Comparison of ENCODE assay signal across 25 cellular contexts in genomic region chrX:29726811-29727210, GRCh38.
"Had no signal": no experiment of that assay in that cellular context is flagged by ENCODE, and none has a peak within 500 bp of the region (broad histone marks: within the 10 kb centered on the region; RNA-seq: fewer than 3 reads in every experiment).

No MANE protein-coding gene starts in this region.

- H3K4me1 Mint-ChIP-seq: activated CD4-positive, alpha-beta T cell treated with anti-CD3 and anti-CD28 coated beads, Interleukin-2, amount 10 ng/mL, durations not matched to agents 24 days and 14 days; activated naive CD8-positive, alpha-beta T cell treated with anti-CD3 and anti-CD28 coated beads, Interleukin-2, amount 50 U/mL, for 24 hours; activated T-helper 17 cell treated with anti-CD3 and anti-CD28 coated beads, Interleukin-2, amount 50 U/mL, for 72 hours; memory B cell; natural killer cell; neural progenitor cell had no signal

- H3K27ac ChIP-seq: colonic mucosa, gastroesophageal sphincter, neural progenitor cell, parathyroid adenoma, spleen, upper lobe of left lung, vagina had no signal

- H3K79me2 ChIP-seq: parathyroid adenoma had no signal

- H3K27ac Mint-ChIP-seq: activated CD4-positive, alpha-beta memory T cell treated with anti-CD3 and anti-CD28 coated beads for 36 hours; activated CD4-positive, alpha-beta T cell treated with anti-CD3 and anti-CD28 coated beads, Interleukin-2, amount 10 ng/mL, durations not matched to agents 24 days and 14 days; activated naive CD8-positive, alpha-beta T cell treated with anti-CD3 and anti-CD28 coated beads, Interleukin-2, amount 50 U/mL, for 24 hours; activated T-cell treated with anti-CD3 and anti-CD28 coated beads, Interleukin-2, amount 50 U/mL, for 24 hours; activated T-helper 17 cell treated with anti-CD3 and anti-CD28 coated beads, Interleukin-2, amount 50 U/mL, for 72 hours; memory B cell; natural killer cell; neural progenitor cell had no signal

- H3K9me3 ChIP-seq: colonic mucosa, gastroesophageal sphincter, spleen, upper lobe of left lung, vagina had no signal

- H3K36me3 Mint-ChIP-seq: activated CD4-positive, alpha-beta memory T cell treated with anti-CD3 and anti-CD28 coated beads for 36 hours; memory B cell; natural killer cell; neural progenitor cell had no signal

- H2AFZ ChIP-seq: neural progenitor cell, parathyroid adenoma had no signal

- H3K27me3 ChIP-seq: colonic mucosa, gastroesophageal sphincter, neural progenitor cell, spleen, upper lobe of left lung, vagina had no signal

- H3K9me3 Mint-ChIP-seq: activated CD4-positive, alpha-beta memory T cell treated with anti-CD3 and anti-CD28 coated beads for 36 hours; activated CD4-positive, alpha-beta T cell treated with anti-CD3 and anti-CD28 coated beads, Interleukin-2, amount 10 ng/mL, durations not matched to agents 24 days and 14 days; activated naive CD8-positive, alpha-beta T cell treated with anti-CD3 and anti-CD28 coated beads, Interleukin-2, amount 50 U/mL, for 24 hours; activated T-cell treated with anti-CD3 and anti-CD28 coated beads, Interleukin-2, amount 50 U/mL, for 24 hours; activated T-helper 17 cell treated with anti-CD3 and anti-CD28 coated beads, Interleukin-2, amount 50 U/mL, for 72 hours; memory B cell; neural progenitor cell had no signal

- ATAC-seq: activated naive CD8-positive, alpha-beta T cell treated with anti-CD3 and anti-CD28 coated beads, Interleukin-2, amount 50 U/mL, for 24 hours; activated T-helper 17 cell treated with anti-CD3 and anti-CD28 coated beads, Interleukin-2, amount 50 U/mL, for 72 hours; gastroesophageal sphincter; natural killer cell; right cardiac atrium had no signal

- H3K4me2 ChIP-seq: neural progenitor cell had no signal

- H3K4me3 Mint-ChIP-seq: activated CD4-positive, alpha-beta memory T cell treated with anti-CD3 and anti-CD28 coated beads for 36 hours; activated CD4-positive, alpha-beta T cell treated with anti-CD3 and anti-CD28 coated beads, Interleukin-2, amount 10 ng/mL, durations not matched to agents 24 days and 14 days; activated naive CD8-positive, alpha-beta T cell treated with anti-CD3 and anti-CD28 coated beads, Interleukin-2, amount 50 U/mL, for 24 hours; activated T-cell treated with anti-CD3 and anti-CD28 coated beads, Interleukin-2, amount 50 U/mL, for 24 hours; activated T-helper 17 cell treated with anti-CD3 and anti-CD28 coated beads, Interleukin-2, amount 50 U/mL, for 72 hours; memory B cell; natural killer cell; neural progenitor cell had no signal

- H3K36me3 ChIP-seq: colonic mucosa, gastroesophageal sphincter, neural progenitor cell, spleen, upper lobe of left lung, vagina had no signal

- H3K4me1 ChIP-seq: colonic mucosa, gastroesophageal sphincter, parathyroid adenoma, spleen, upper lobe of left lung, vagina had no signal

- FAIRE-seq: bronchial epithelial cell had no signal

- DNase-seq: activated CD4-positive, alpha-beta memory T cell treated with anti-CD3 and anti-CD28 coated beads for 36 hours; activated CD4-positive, alpha-beta T cell treated with anti-CD3 and anti-CD28 coated beads, Interleukin-2, amount 10 ng/mL, durations not matched to agents 24 days and 14 days; activated CD4-positive, CD25-positive, alpha-beta regulatory T cell treated with anti-CD3 and anti-CD28 coated beads, Interleukin-2, amount 50 U/mL, for 72 hours; activated CD8-positive, alpha-beta memory T cell treated with anti-CD3 and anti-CD28 coated beads, Interleukin-2, amount 50 U/mL, for 48 hours; activated gamma-delta T cell treated with Interleukin-2 at 50 U/mL for 16 hours; activated naive CD4-positive, alpha-beta T cell treated with anti-CD3 and anti-CD28 coated beads, Interleukin-2, amount 50 U/mL, for 16 hours; activated naive CD8-positive, alpha-beta T cell treated with anti-CD3 and anti-CD28 coated beads, Interleukin-2, amount 50 U/mL, for 24 hours; activated T-cell treated with anti-CD3 and anti-CD28 coated beads, Interleukin-2, amount 50 U/mL, for 24 hours; colonic mucosa; effector memory CD4-positive, alpha-beta T cell; kidney; natural killer cell; occipital lobe; right cardiac atrium; spleen; stimulated activated naive CD4-positive, alpha-beta T cell; T-helper 2 cell; upper lobe of left lung had no signal

- H3K4me3 ChIP-seq: colonic mucosa, gastroesophageal sphincter, neural progenitor cell, spleen, upper lobe of left lung, vagina had no signal

- H3K27me3 Mint-ChIP-seq: activated CD4-positive, alpha-beta memory T cell treated with anti-CD3 and anti-CD28 coated beads for 36 hours; activated CD4-positive, alpha-beta T cell treated with anti-CD3 and anti-CD28 coated beads, Interleukin-2, amount 10 ng/mL, durations not matched to agents 24 days and 14 days; activated naive CD8-positive, alpha-beta T cell treated with anti-CD3 and anti-CD28 coated beads, Interleukin-2, amount 50 U/mL, for 24 hours; activated T-helper 17 cell treated with anti-CD3 and anti-CD28 coated beads, Interleukin-2, amount 50 U/mL, for 72 hours; memory B cell had no signal

- H3K9ac ChIP-seq: neural progenitor cell, parathyroid adenoma had no signal
